ENCODE assay signal across 30 cellular contexts in genomic region chr3:173624086-173624485, GRCh38.
"Had no signal": no experiment of that assay in that cellular context is flagged by ENCODE, and none has a peak within 500 bp of the region (broad histone marks: within the 10 kb centered on the region; RNA-seq: fewer than 3 reads in every experiment).

No MANE protein-coding gene starts in this region.

- H3K36me3 ChIP-seq: adrenal gland, breast epithelium, WERI-Rb-1 had no signal

- H3K27me3 ChIP-seq: adrenal gland, body of pancreas, breast epithelium had no signal

- H3K4me1 ChIP-seq: adrenal gland, body of pancreas, breast epithelium had no signal

- DNase-seq: activated CD4-positive, alpha-beta T cell treated with anti-CD3 and anti-CD28 coated beads for 1 hour; activated CD4-positive, alpha-beta T cell treated with anti-CD3 and anti-CD28 coated beads for 48 hours; activated CD4-positive, CD25-positive, alpha-beta regulatory T cell; activated CD8-positive, alpha-beta T cell treated with anti-CD3 and anti-CD28 coated beads for 36 hours; activated effector memory CD4-positive, alpha-beta T cell treated with anti-CD3 and anti-CD28 coated beads, Interleukin-2, amount 50 U/mL, for 16 hours; activated naive CD4-positive, alpha-beta T cell; activated naive CD8-positive, alpha-beta T cell treated with anti-CD3 and anti-CD28 coated beads, Interleukin-2, amount 10 ng/mL, durations not matched to agents 7 days and 5 days; activated T-cell treated with anti-CD3 and anti-CD28 coated beads, Interleukin-2, amount 50 U/mL, for 1 hour; activated T-cell treated with anti-CD3 and anti-CD28 coated beads, Interleukin-2, amount 50 U/mL, for 72 hours; adrenal gland; body of pancreas; MM.1S; MV-4-11; NCI-H1092; NCI-H1436 treated with DMSO at 0.1 percent for 48 hours; NCI-H1694 treated with DMSO at 0.1 percent for 48 hours; NCI-H2029; NCI-H345; NCI-H524 treated with DMSO at 0.1 percent for 48 hours; NK-92 treated with Interleukin-12 subunit alpha and Interleukin-12 subunit beta, amount 100 ng/mL, for 24 hours; PC-9; SIG-M5; SW 1271; T-helper 1 cell; T-helper 2 cell; T-helper 9 cell; WERI-Rb-1 had no signal

- H3K9me3 ChIP-seq: adrenal gland, body of pancreas, breast epithelium had no signal

- H3K27ac ChIP-seq: adrenal gland, body of pancreas, breast epithelium, KMS-11, PC-9, RWPE1, WERI-Rb-1 had no signal

- H3K4me3 ChIP-seq: adrenal gland, body of pancreas, breast epithelium, PC-9 had no signal
